In genomic region chr18:44852216-44852615, GRCh38 we compare ENCODE assay signal across 20 cellular contexts.
"Had no signal": no experiment of that assay in that cellular context is flagged by ENCODE, and none has a peak within 500 bp of the region (broad histone marks: within the 10 kb centered on the region; RNA-seq: fewer than 3 reads in every experiment).

No MANE protein-coding gene starts in this region.

- H3K27me3 ChIP-seq: neutrophil, tibial nerve had no signal

- H3K27ac ChIP-seq: epithelial cell of prostate, neutrophil, tibial nerve had no signal

- H3K36me3 ChIP-seq: neutrophil, tibial nerve had no signal

- H3K4me3 ChIP-seq: mucosa of descending colon, tibial nerve had no signal

- DNase-seq: activated B cell treated with CpG ODN at 0.5 μM for 24 hours; activated CD4-positive, alpha-beta T cell treated with anti-CD3 and anti-CD28 coated beads, Interleukin-2, amount 50 U/mL, for 1 hour; activated CD8-positive, alpha-beta T cell treated with anti-CD3 and anti-CD28 coated beads for 36 hours; activated gamma-delta T cell treated with Interleukin-2 at 50 U/mL for 16 hours; activated naive CD4-positive, alpha-beta T cell treated with anti-CD3 and anti-CD28 coated beads, Interleukin-2, amount 50 U/mL, for 16 hours; activated T-cell treated with anti-CD3 and anti-CD28 coated beads, Interleukin-2, amount 50 U/mL, for 4 hours; amniotic stem cell; dermis blood vessel endothelial cell; effector CD4-positive, alpha-beta T cell; hippocampal formation; left cardiac atrium; left ventricle myocardium superior; mucosa of descending colon; stimulated activated CD4-positive, alpha-beta T cell treated with anti-CD3 and anti-CD28 coated beads, Interleukin-15, amount 100 ng/mL, for 24 hours; stimulated activated CD4-positive, alpha-beta T cell treated with anti-CD3 and anti-CD28 coated beads, Interleukin-2, amount 100 ng/mL, for 24 hours; stimulated activated naive CD4-positive, alpha-beta T cell treated with Interleukin-2 at 50 U/mL for 16 hours; T-cell had no signal

- H3K9me3 ChIP-seq: mucosa of descending colon, neutrophil, tibial nerve had no signal
